Comparison of ENCODE assay signal across 1 cellular context in the genomic region with DNA sequence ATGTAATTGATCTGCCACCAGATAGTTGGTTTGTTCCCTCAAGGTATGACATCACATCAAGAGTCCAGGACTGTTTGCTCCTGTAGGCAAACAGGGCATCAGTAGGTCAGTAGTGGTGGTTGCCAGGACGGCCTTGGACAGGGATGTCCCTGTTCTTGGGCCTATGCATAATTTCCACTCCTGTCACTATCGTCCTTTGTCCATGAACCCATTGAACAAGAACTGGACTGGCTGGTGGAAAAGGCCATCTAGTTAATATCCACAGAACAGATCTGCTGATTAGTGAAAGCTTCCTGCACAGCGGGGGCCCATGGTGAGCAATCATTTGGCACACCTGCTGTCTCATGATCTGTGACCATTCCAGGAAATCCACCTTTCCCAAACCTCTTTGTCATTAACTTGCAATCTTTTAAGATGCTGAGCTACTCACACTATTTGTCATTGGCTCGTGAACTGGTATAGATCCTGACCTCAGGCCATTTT.
TF ChIP-seq lines count a peak whose summit lies in the region.

No MANE protein-coding gene starts in this region.

TF ChIP-seq in GM12878, 131 proteins besides CTCF, POLR2A, EP300 and RAD21:
- TF ChIP-seq, protein P1, sequence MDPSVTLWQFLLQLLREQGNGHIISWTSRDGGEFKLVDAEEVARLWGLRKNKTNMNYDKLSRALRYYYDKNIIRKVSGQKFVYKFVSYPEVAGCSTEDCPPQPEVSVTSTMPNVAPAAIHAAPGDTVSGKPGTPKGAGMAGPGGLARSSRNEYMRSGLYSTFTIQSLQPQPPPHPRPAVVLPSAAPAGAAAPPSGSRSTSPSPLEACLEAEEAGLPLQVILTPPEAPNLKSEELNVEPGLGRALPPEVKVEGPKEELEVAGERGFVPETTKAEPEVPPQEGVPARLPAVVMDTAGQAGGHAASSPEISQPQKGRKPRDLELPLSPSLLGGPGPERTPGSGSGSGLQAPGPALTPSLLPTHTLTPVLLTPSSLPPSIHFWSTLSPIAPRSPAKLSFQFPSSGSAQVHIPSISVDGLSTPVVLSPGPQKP (IDR thresholded peaks at IDR 0.05; ENCODE audit: low read depth, low read length) = no peak
- TF ChIP-seq, protein P2, sequence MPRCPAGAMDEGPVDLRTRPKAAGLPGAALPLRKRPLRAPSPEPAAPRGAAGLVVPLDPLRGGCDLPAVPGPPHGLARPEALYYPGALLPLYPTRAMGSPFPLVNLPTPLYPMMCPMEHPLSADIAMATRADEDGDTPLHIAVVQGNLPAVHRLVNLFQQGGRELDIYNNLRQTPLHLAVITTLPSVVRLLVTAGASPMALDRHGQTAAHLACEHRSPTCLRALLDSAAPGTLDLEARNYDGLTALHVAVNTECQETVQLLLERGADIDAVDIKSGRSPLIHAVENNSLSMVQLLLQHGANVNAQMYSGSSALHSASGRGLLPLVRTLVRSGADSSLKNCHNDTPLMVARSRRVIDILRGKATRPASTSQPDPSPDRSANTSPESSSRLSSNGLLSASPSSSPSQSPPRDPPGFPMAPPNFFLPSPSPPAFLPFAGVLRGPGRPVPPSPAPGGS (IDR thresholded peaks at IDR 0.05; ENCODE audit: borderline replicate concordance, insufficient read depth, low read depth, low read length, poor library complexity, severe bottlenecking) = peak; percentile 70
